8 cellular contexts compared by ENCODE assay signal in the genomic region with DNA sequence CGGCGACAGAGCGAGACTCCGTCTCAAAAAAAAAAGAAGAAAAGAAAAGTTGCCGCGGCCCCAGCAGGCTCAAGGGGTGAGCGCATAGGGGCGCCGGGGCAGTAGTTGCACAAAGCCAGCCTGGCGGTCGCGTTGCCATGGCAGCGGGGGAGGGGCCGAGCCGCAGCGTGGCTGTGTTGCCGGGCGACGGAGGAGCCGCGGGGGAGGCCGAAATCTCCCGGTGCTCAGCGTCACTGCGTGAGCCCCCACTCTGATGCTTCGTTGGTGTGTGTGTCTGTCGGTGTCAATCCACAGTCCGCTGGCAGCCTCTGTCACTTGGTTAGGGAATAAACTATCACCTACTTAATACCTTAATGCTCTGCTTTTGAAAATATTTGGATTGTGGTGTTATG.
DNase-seq lines count a peak whose midpoint lies in the region; ATAC-seq and TF ChIP-seq lines count a peak whose summit lies in the region.

No MANE protein-coding gene starts in this region.

- H3K4me3 Mint-ChIP-seq in CD8-positive, alpha-beta memory T cell, result peak overlapping the region; percentile 86 to 96 (median 92)
- H3K4me3 Mint-ChIP-seq in glutamatergic neuron (ENCODE audit: unreplicated experiment), result peak overlapping the region; percentile 96

- POLR2A ChIA-PET in CD8-positive, alpha-beta memory T cell (lab: Charles Lee), result interaction anchor here (0.9 kb wide), 1 partner anchor 180 kb away, joined by 4 read pairs; a partner anchor contains a TSS

- H3K4me1 Mint-ChIP-seq in CD8-positive, alpha-beta memory T cell, result peaks cover 9 to 16% (median 15%) of the 10 kb centered on the region in 3 donors
- peaks cover 6% of the 10 kb centered on the region for H3K4me1 Mint-ChIP-seq in glutamatergic neuron (ENCODE audit: low read depth, unreplicated experiment)

- peaks cover 30 to 36% of the 10 kb centered on the region in 2 donors for H3K27me3 Mint-ChIP-seq in CD8-positive, alpha-beta memory T cell
- peaks cover 2% of the 10 kb centered on the region for H3K27me3 Mint-ChIP-seq in glutamatergic neuron (ENCODE audit: unreplicated experiment)

- DNase-seq in CD8-positive, alpha-beta memory T cell, result peak; percentile 83 to 97 (median 90)
- DNase-seq in HT-29 (ENCODE audit: low spot score) (peak; percentile 76), SK-MEL-5 (ENCODE audit: low read depth, low spot score) (peak; percentile 61), glutamatergic neuron (peak; percentile 91), nucleus accumbens (lab: John Stamatoyannopoulos, UW) (peak; percentile 33 to 96 (median 84)), superior temporal gyrus (ENCODE audit: extremely low spot score) (peak; percentile 88)
- peak; percentile 83 for DNase-seq in activated naive CD4-positive, alpha-beta T cell treated with anti-CD3 and anti-CD28 coated beads, Interleukin-2, amount 50 U/mL, for 16 hours

- CTCF ChIA-PET in CD8-positive, alpha-beta memory T cell (lab: Charles Lee), result no interaction called here

- peak; percentile 90 for ATAC-seq in GM21367 (IDR thresholded peaks at IDR 0.05; ENCODE audit: unreplicated experiment)

- peaks cover 14% of the 10 kb centered on the region for H3K4me1 ChIP-seq in CD8-positive, alpha-beta memory T cell (ENCODE audit: insufficient read depth, low read length)

- H3K9me3 Mint-ChIP-seq in CD8-positive, alpha-beta memory T cell, result peaks cover 0 to 4% (median 0%) of the 10 kb centered on the region in 5 donors
- no peaks in the 10 kb centered on the region for H3K9me3 Mint-ChIP-seq in glutamatergic neuron (ENCODE audit: unreplicated experiment)

- no peak for TF ChIP-seq CTCF in glutamatergic neuron (IDR thresholded peaks at IDR 0.05; ENCODE audit: partially characterized antibody, unreplicated experiment)

- peak overlapping the region; percentile 80 to 99 (median 96) for H3K27ac Mint-ChIP-seq in CD8-positive, alpha-beta memory T cell
- H3K27ac Mint-ChIP-seq in glutamatergic neuron (ENCODE audit: unreplicated experiment), result peak overlapping the region; percentile 19

- peak overlapping the region; percentile 62 for H3K4me3 ChIP-seq in CD8-positive, alpha-beta memory T cell (ENCODE audit: low read length)

- H3K27ac ChIP-seq in CD8-positive, alpha-beta memory T cell (ENCODE audit: low read depth, low read length), result no peak overlapping the region

- in situ Hi-C loops in SK-MEL-5 (cut with HindIII; ENCODE audit: low pct_unique_long_range_greater_than_20kb, low sequenced_read_pairs), result no loop called here

- no peaks in the 10 kb centered on the region for H3K9me3 ChIP-seq in CD8-positive, alpha-beta memory T cell (ENCODE audit: low read length)

- peaks cover 0 to 3% (median 0%) of the 10 kb centered on the region in 3 donors for H3K36me3 Mint-ChIP-seq in CD8-positive, alpha-beta memory T cell
- H3K36me3 Mint-ChIP-seq in glutamatergic neuron (ENCODE audit: unreplicated experiment), result no peaks in the 10 kb centered on the region

- peaks cover 22% of the 10 kb centered on the region for H3K27me3 ChIP-seq in CD8-positive, alpha-beta memory T cell (ENCODE audit: insufficient read depth, low read length, poor library complexity, severe bottlenecking)

- H3K36me3 ChIP-seq in CD8-positive, alpha-beta memory T cell (ENCODE audit: insufficient read depth, low read length), result no peaks in the 10 kb centered on the region
